ENCODE assay signal across 10 cellular contexts in the genomic region with DNA sequence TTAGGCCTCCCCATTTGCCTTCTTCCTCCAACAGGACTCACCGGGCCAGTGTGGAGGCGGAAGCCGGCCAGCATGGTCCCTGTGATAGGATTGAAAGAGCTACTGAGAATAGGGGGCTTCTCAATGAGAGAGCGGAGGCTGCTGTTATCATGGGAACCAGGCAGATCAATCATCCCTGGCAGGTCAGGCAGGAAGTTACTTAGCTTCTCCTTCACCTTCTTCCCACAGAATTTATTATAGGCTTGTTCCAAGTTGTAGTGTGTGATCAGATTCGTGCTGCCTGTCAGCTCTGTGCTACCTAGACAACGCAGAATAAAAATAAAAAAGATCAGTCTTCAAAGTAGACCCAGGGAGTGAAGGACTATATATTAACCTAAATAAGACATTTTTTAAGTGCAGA.
"Had no signal": no experiment of that assay in that cellular context is flagged by ENCODE, and none has a peak within 500 bp of the region (broad histone marks: within the 10 kb centered on the region; RNA-seq: fewer than 3 reads in every experiment).

No MANE protein-coding gene starts in this region.

- ATAC-seq: psoas muscle, sciatic nerve had no signal

- DNase-seq: activated B cell treated with CpG ODN at 0.5 μM for 24 hours; activated CD4-positive, alpha-beta T cell treated with anti-CD3 and anti-CD28 coated beads for 48 hours; activated effector memory CD4-positive, alpha-beta T cell treated with anti-CD3 and anti-CD28 coated beads, Interleukin-2, amount 50 U/mL, for 16 hours; dermis blood vessel endothelial cell; immature natural killer cell; mesendoderm; psoas muscle; T-helper 2 cell had no signal

- H3K27ac Mint-ChIP-seq: activated B cell treated with CpG ODN at 0.5 μM for 24 hours, nephron had no signal

- H3K27me3 Mint-ChIP-seq: activated B cell treated with CpG ODN at 0.5 μM for 24 hours had no signal

- H3K4me1 Mint-ChIP-seq: nephron had no signal

- H3K9me3 Mint-ChIP-seq: activated B cell treated with CpG ODN at 0.5 μM for 24 hours, immature natural killer cell, nephron had no signal

- H3K4me3 Mint-ChIP-seq: activated B cell treated with CpG ODN at 0.5 μM for 24 hours, immature natural killer cell, nephron had no signal
